10 cellular contexts compared by ENCODE assay signal in genomic region chr14:104802120-104802912, GRCh38. TPM values are rescaled to one million over a fixed set of nuclear protein-coding genes. Genes with fewer than 3 reads are reported as not detected.
A peak's percentile ranks its signal among the peaks of the same experiment; 100 is the strongest.
DNase-seq lines count a peak whose midpoint lies in the region; ATAC-seq and TF ChIP-seq lines count a peak whose summit lies in the region.
"Had no signal": no experiment of that assay in that cellular context is flagged by ENCODE, and none has a peak within 500 bp of the region (broad histone marks: within the 10 kb centered on the region; RNA-seq: fewer than 3 reads in every experiment).

No MANE protein-coding gene starts in this region.

- no peak for ATAC-seq in T-cell (replicated peaks in 1 of 4)
- no peak for ATAC-seq in stimulated activated naive CD8-positive, alpha-beta T cell treated with anti-CD3 and anti-CD28 coated beads, Interleukin-15, amount 100 ng/mL, for 72 hours
- no peak for ATAC-seq in HG02798 (IDR thresholded peaks at IDR 0.05; ENCODE audit: poor library complexity, unreplicated experiment)

- H3K27ac ChIP-seq in OCI-LY7 (ENCODE audit: low read depth, low read length, poor library complexity, severe bottlenecking) = no peak overlapping the region
- H3K27ac ChIP-seq: cardiac muscle cell had no signal

- POLR2A ChIA-PET in T-cell (lab: Charles Lee) (no interaction called here), OCI-LY7 (lab: Charles Lee) (no interaction called here)

- no peaks in the 10 kb centered on the region for H4K20me1 ChIP-seq in OCI-LY7 (ENCODE audit: insufficient read depth, low read length)

- H3K4me3 ChIP-seq in OCI-LY7 (ENCODE audit: low read depth, low read length, poor library complexity, severe bottlenecking) = no peak overlapping the region

- DNase-seq in activated naive CD4-positive, alpha-beta T cell treated with anti-CD3 and anti-CD28 coated beads for 36 hours = no peak
- no peak for DNase-seq in activated naive CD4-positive, alpha-beta T cell treated with anti-CD3 and anti-CD28 coated beads, Interleukin-2, amount 50 U/mL, for 16 hours
- DNase-seq in T-cell (no peak), immature natural killer cell (no peak), HFFc6 (no peak), OCI-LY7 (ENCODE audit: low spot score) (no peak)
- no peak for DNase-seq in stimulated activated naive CD8-positive, alpha-beta T cell treated with anti-CD3 and anti-CD28 coated beads, Interleukin-15, amount 100 ng/mL, for 72 hours
- DNase-seq: NCI-H2081 had no signal

- H2AFZ ChIP-seq in OCI-LY7 (ENCODE audit: low read length) = no peak overlapping the region

- BruUV-seq in OCI-LY7 (replicated peaks; lab: Mats Ljungman, UMichigan) = no TSS peak

- CTCF ChIA-PET in activated naive CD4-positive, alpha-beta T cell treated with anti-CD3 and anti-CD28 coated beads for 36 hours (lab: Charles Lee) = interaction anchor here (2.3 kb wide), 1 partner anchor 23 kb away, joined by 4 read pairs; no protein-coding TSS in a partner anchor
- CTCF ChIA-PET in T-cell (lab: Charles Lee) (no interaction called here), OCI-LY7 (lab: Charles Lee; ENCODE audit: unreplicated experiment) (no interaction called here)

- TF ChIP-seq CTCF in HFFc6 (IDR thresholded peaks at IDR 0.05) = no peak
- TF ChIP-seq CTCF in OCI-LY7 (conservative IDR thresholded peaks at IDR 0.05; ENCODE audit: low read length) = no peak

- no peaks in the 10 kb centered on the region for H3K9me3 Mint-ChIP-seq in activated naive CD4-positive, alpha-beta T cell treated with anti-CD3 and anti-CD28 coated beads for 36 hours
- H3K9me3 Mint-ChIP-seq in T-cell (no peaks in the 10 kb centered on the region), immature natural killer cell (no peaks in the 10 kb centered on the region), HFFc6 (no peaks in the 10 kb centered on the region)
- H3K9me3 Mint-ChIP-seq in stimulated activated naive CD8-positive, alpha-beta T cell treated with anti-CD3 and anti-CD28 coated beads, Interleukin-15, amount 100 ng/mL, for 72 hours = peaks cover 0 to 9% of the 10 kb centered on the region in 2 donors

- H3K4me1 Mint-ChIP-seq in activated naive CD4-positive, alpha-beta T cell treated with anti-CD3 and anti-CD28 coated beads for 36 hours (ENCODE audit: low read depth) = peaks cover 17% of the 10 kb centered on the region
- H3K4me1 Mint-ChIP-seq in T-cell (peaks cover 26 to 33% (median 31%) of the 10 kb centered on the region in 3 donors), immature natural killer cell (peaks cover 12 to 15% of the 10 kb centered on the region in 2 donors), HFFc6 (ENCODE audit: low read depth) (peaks cover 12% of the 10 kb centered on the region)
- H3K4me1 Mint-ChIP-seq in stimulated activated naive CD8-positive, alpha-beta T cell treated with anti-CD3 and anti-CD28 coated beads, Interleukin-15, amount 100 ng/mL, for 72 hours = peaks cover 48% of the 10 kb centered on the region

- H3K36me3 Mint-ChIP-seq in activated naive CD4-positive, alpha-beta T cell treated with anti-CD3 and anti-CD28 coated beads for 36 hours (ENCODE audit: low read depth) = peaks cover 2% of the 10 kb centered on the region
- H3K36me3 Mint-ChIP-seq in T-cell = no peaks in the 10 kb centered on the region
- H3K36me3 Mint-ChIP-seq in immature natural killer cell = no peaks in the 10 kb centered on the region
- H3K36me3 Mint-ChIP-seq in HFFc6 (ENCODE audit: low read depth) = no peaks in the 10 kb centered on the region

- no peaks in the 10 kb centered on the region for H3K79me2 ChIP-seq in OCI-LY7 (ENCODE audit: insufficient read depth, low read depth, low read length)

- no peaks in the 10 kb centered on the region for H3K27me3 Mint-ChIP-seq in activated naive CD4-positive, alpha-beta T cell treated with anti-CD3 and anti-CD28 coated beads for 36 hours (ENCODE audit: low read depth)
- no peaks in the 10 kb centered on the region for H3K27me3 Mint-ChIP-seq in T-cell
- peaks cover 2 to 4% (median 4%) of the 10 kb centered on the region in 3 donors for H3K27me3 Mint-ChIP-seq in immature natural killer cell (ENCODE audit: low read depth in 3 of 3)
- H3K27me3 Mint-ChIP-seq in stimulated activated naive CD8-positive, alpha-beta T cell treated with anti-CD3 and anti-CD28 coated beads, Interleukin-15, amount 100 ng/mL, for 72 hours = peaks cover 24% of the 10 kb centered on the region
- peaks cover 5% of the 10 kb centered on the region; the same call in 1 of the 2 replicates for H3K27me3 Mint-ChIP-seq in HFFc6 (ENCODE audit: insufficient read depth)

- intact Hi-C loops in activated naive CD4-positive, alpha-beta T cell treated with anti-CD3 and anti-CD28 coated beads for 36 hours (cut with micrococcal nuclease) = no loop called here
- intact Hi-C loops in OCI-LY7 (cut with micrococcal nuclease; ENCODE audit: unreplicated experiment) = no loop called here

- H3K4me2 ChIP-seq in OCI-LY7 (ENCODE audit: low read length) = no peak overlapping the region; the same call in 1 of the 2 replicates

- H3K4me1 ChIP-seq in OCI-LY7 (ENCODE audit: insufficient read depth, low read length, poor library complexity, severe bottlenecking) = peaks cover 22% of the 10 kb centered on the region

- no peaks in the 10 kb centered on the region for H3K36me3 ChIP-seq in OCI-LY7 (ENCODE audit: insufficient read depth, low read length)
- H3K36me3 ChIP-seq: cardiac muscle cell had no signal

- no peaks in the 10 kb centered on the region for H3K9me2 ChIP-seq in OCI-LY7 (ENCODE audit: insufficient read depth, low read length)

- no peak overlapping the region for H3K27ac Mint-ChIP-seq in activated naive CD4-positive, alpha-beta T cell treated with anti-CD3 and anti-CD28 coated beads for 36 hours
- H3K27ac Mint-ChIP-seq in T-cell (no peak overlapping the region), immature natural killer cell (peak overlapping the region in 1 of 6 donors; percentile 24), HFFc6 (no peak overlapping the region)
- no peak overlapping the region for H3K27ac Mint-ChIP-seq in stimulated activated naive CD8-positive, alpha-beta T cell treated with anti-CD3 and anti-CD28 coated beads, Interleukin-15, amount 100 ng/mL, for 72 hours

- H3K4me3 Mint-ChIP-seq in activated naive CD4-positive, alpha-beta T cell treated with anti-CD3 and anti-CD28 coated beads for 36 hours = peak overlapping the region; percentile 78
- peak overlapping the region; percentile 85 to 87 (median 87) for H3K4me3 Mint-ChIP-seq in T-cell
- H3K4me3 Mint-ChIP-seq in immature natural killer cell = peak overlapping the region in 4 of 5 donors; percentile 41 to 87 (median 60)
- peak overlapping the region; percentile 91 to 95 for H3K4me3 Mint-ChIP-seq in stimulated activated naive CD8-positive, alpha-beta T cell treated with anti-CD3 and anti-CD28 coated beads, Interleukin-15, amount 100 ng/mL, for 72 hours
- H3K4me3 Mint-ChIP-seq in HFFc6 = no peak overlapping the region

- no peaks in the 10 kb centered on the region for H3K9me3 ChIP-seq in OCI-LY7 (ENCODE audit: low read length)

RNA-seq across cellular contexts. Expression of gene ZBTB42, which starts 1.4 kb away (rescaled TPM):
- total RNA-seq in activated naive CD4-positive, alpha-beta T cell treated with anti-CD3 and anti-CD28 coated beads for 36 hours = 1 to 10 TPM; 1.3 to 1.6 TPM
- total RNA-seq in T-cell (10 to 100 TPM in 1 of 5 donors, 1 to 10 TPM in 4; 3.5 to 10.5 (median 9.4) TPM), OCI-LY7 (2022) (1.9 and 2.4 TPM in 2 replicates)
- polyA plus RNA-seq in immature natural killer cell = 1 to 10 TPM in 2 of 3 donors, under 1 TPM in 1; 0.25 to 2.4 (median 2.0) TPM
- total RNA-seq in HFFc6 (2021; fragmentation: NEBNext Ultra II Directional; extraction: Animal tissue kit (Norgen Biotek cat#: 25700)) = 1 to 10 TPM; 1.3 to 1.8 (median 1.5) TPM
- total RNA-seq in OCI-LY7 (2014; rRNA removed; shearing (Covaris generic)) = 0.98 and 2.4 TPM in 2 replicates

RNA-seq across cellular contexts. Expression of gene AKT1, which starts 6.8 kb away (rescaled TPM):
- 100 to 1,000 TPM; 114 to 115 TPM for total RNA-seq in activated naive CD4-positive, alpha-beta T cell treated with anti-CD3 and anti-CD28 coated beads for 36 hours
- 100 to 1,000 TPM in 2 of 5 donors, 10 to 100 TPM in 3; 68.4 to 113 (median 99.7) TPM for total RNA-seq in T-cell
- 10 to 100 TPM; 14.8 to 23.3 (median 21.3) TPM for polyA plus RNA-seq in immature natural killer cell
- total RNA-seq in HFFc6 (2021; fragmentation: NEBNext Ultra II Directional; extraction: Animal tissue kit (Norgen Biotek cat#: 25700)) = 100 to 1,000 TPM; 164 to 191 (median 173) TPM
- 75.4 and 83.0 TPM in 2 replicates for total RNA-seq in OCI-LY7 (2014; rRNA removed; shearing (Covaris generic))
- total RNA-seq in OCI-LY7 (2022) = 108 and 109 TPM in 2 replicates

RNA-seq across cellular contexts. Expression of gene SIVA1, which starts 49.4 kb away (rescaled TPM):
- 10 to 100 TPM; 86.1 to 92.7 TPM for total RNA-seq in activated naive CD4-positive, alpha-beta T cell treated with anti-CD3 and anti-CD28 coated beads for 36 hours
- 10 to 100 TPM; 62.3 to 93.5 (median 79.5) TPM for total RNA-seq in T-cell
- 100 to 1,000 TPM; 155 to 321 (median 203) TPM for polyA plus RNA-seq in immature natural killer cell
- total RNA-seq in HFFc6 (2021; fragmentation: NEBNext Ultra II Directional; extraction: Animal tissue kit (Norgen Biotek cat#: 25700)) = 10 to 100 TPM; 78.3 to 95.8 (median 82.5) TPM
- 215 and 244 TPM in 2 replicates for total RNA-seq in OCI-LY7 (2014; rRNA removed; shearing (Covaris generic))
- total RNA-seq in OCI-LY7 (2022) = 88.3 and 111 TPM in 2 replicates
